22 cellular contexts compared by ENCODE assay signal in the genomic region with DNA sequence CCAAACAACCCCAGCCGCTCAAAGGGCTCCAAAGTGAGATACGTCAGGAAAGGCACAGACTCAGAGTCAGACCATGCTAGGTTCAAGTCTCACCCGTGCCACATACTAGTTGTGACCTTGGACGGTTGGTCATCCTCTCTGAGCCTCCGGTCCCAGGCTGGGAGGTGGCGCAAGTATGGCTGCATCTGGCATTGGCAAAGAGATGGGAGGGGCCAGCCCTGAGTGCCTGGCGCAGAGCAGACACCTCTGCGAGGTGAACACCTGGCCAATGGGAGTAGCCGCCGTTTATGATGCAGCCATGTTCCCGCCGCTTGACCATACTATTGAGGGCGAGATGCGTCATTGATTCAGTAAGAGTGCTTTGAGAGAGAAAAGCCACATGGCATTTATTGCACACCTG.
"Had no signal": no experiment of that assay in that cellular context is flagged by ENCODE, and none has a peak within 500 bp of the region (broad histone marks: within the 10 kb centered on the region; RNA-seq: fewer than 3 reads in every experiment).

No MANE protein-coding gene starts in this region.

- H3K27me3 ChIP-seq: hepatocyte, pancreas, tibial artery had no signal

- H3K9me3 ChIP-seq: left ventricle myocardium inferior, pancreas, tibial artery had no signal

- H3K27me3 Mint-ChIP-seq: naive thymus-derived CD8-positive, alpha-beta T cell had no signal

- ATAC-seq: activated T-cell treated with anti-CD3 and anti-CD28 coated beads, Interleukin-2, amount 50 U/mL, for 4 hours; naive thymus-derived CD8-positive, alpha-beta T cell; pancreas; SK-N-SH treated with all-trans-retinoic acid at 6 μM for 48 hours had no signal

- H3K27ac ChIP-seq: epithelial cell of prostate, hepatocyte, left ventricle myocardium inferior, pancreas, tibial artery, WERI-Rb-1 had no signal

- H3K36me3 ChIP-seq: WERI-Rb-1 had no signal

- H3K9me3 Mint-ChIP-seq: activated T-cell treated with anti-CD3 and anti-CD28 coated beads, Interleukin-2, amount 50 U/mL, for 4 hours; immature natural killer cell; naive thymus-derived CD8-positive, alpha-beta T cell; T-helper 2 cell treated with Interferon-gamma antibody and Interleukin-4, amounts not matched to agents 5 μg/mL and 100 μg/mL, for 36 hours had no signal

- H3K4me3 Mint-ChIP-seq: activated T-cell treated with anti-CD3 and anti-CD28 coated beads, Interleukin-2, amount 50 U/mL, for 4 hours; immature natural killer cell; naive thymus-derived CD8-positive, alpha-beta T cell; T-helper 2 cell treated with Interferon-gamma antibody and Interleukin-4, amounts not matched to agents 5 μg/mL and 100 μg/mL, for 36 hours had no signal

- H2AFZ ChIP-seq: hepatocyte had no signal

- H3K4me1 ChIP-seq: pancreas, tibial artery had no signal

- H3K4me2 ChIP-seq: hepatocyte, smooth muscle cell had no signal

- H3K27ac Mint-ChIP-seq: T-helper 2 cell treated with Interferon-gamma antibody and Interleukin-4, amounts not matched to agents 5 μg/mL and 100 μg/mL, for 36 hours had no signal

- H3K4me3 ChIP-seq: hepatocyte, left ventricle myocardium inferior, pancreas, smooth muscle cell, tibial artery had no signal

- DNase-seq: activated CD4-positive, alpha-beta T cell treated with anti-CD3 and anti-CD28 coated beads for 1 hour; activated CD4-positive, alpha-beta T cell treated with anti-CD3 and anti-CD28 coated beads, Interleukin-2, amount 50 U/mL, for 4 hours; activated CD8-positive, alpha-beta memory T cell treated with anti-CD3 and anti-CD28 coated beads, Interleukin-2, amount 50 U/mL, for 48 hours; activated naive CD4-positive, alpha-beta T cell treated with Interleukin-2 at 50 U/mL for 16 hours; activated T-cell treated with anti-CD3 and anti-CD28 coated beads, Interleukin-2, amount 50 U/mL, for 4 hours; cerebellar nuclear complex; cortex of kidney; immature natural killer cell; left ventricle myocardium inferior; naive thymus-derived CD8-positive, alpha-beta T cell; stimulated activated CD4-positive, alpha-beta T cell treated with anti-CD3 and anti-CD28 coated beads, Interleukin-2, amount 100 ng/mL, for 48 hours; stimulated activated CD8-positive, alpha-beta memory T cell treated with anti-CD3 and anti-CD28 coated beads, Interleukin-4, amount 100 ng/mL, for 48 hours; stimulated activated naive CD4-positive, alpha-beta T cell treated with Interleukin-2 at 50 U/mL for 16 hours; substantia nigra; tibial artery; WERI-Rb-1 had no signal
